Comparison of ENCODE assay signal across 1 cellular context in genomic region chr11:117217685-117218084, GRCh38.
TF ChIP-seq lines count a peak whose summit lies in the region.

No MANE protein-coding gene starts in this region.

TF ChIP-seq in IMR-90, 13 proteins besides CTCF, POLR2A, EP300 and RAD21:
- no peak for TF ChIP-seq NFE2L2 (IDR thresholded peaks at IDR 0.05; ENCODE audit: low read depth, low read length)
- no peak for TF ChIP-seq RFX5 (IDR thresholded peaks at IDR 0.05; ENCODE audit: low read depth, low read length)
- TF ChIP-seq SMC3 (IDR thresholded peaks at IDR 0.05; ENCODE audit: low read depth, low read length), result no peak
- no peak for TF ChIP-seq CEBPB (IDR thresholded peaks at IDR 0.05; ENCODE audit: low read depth, low read length)
- no peak for TF ChIP-seq ELK1 (IDR thresholded peaks at IDR 0.05; ENCODE audit: borderline replicate concordance, low read depth, low read length)
- no peak for TF ChIP-seq FOS (IDR thresholded peaks at IDR 0.05; ENCODE audit: low read depth, low read length)
- no peak for TF ChIP-seq MXI1 (IDR thresholded peaks at IDR 0.05; ENCODE audit: borderline replicate concordance, low read depth, low read length)
